In genomic region chrX:48492293-48492910, GRCh38 we compare ENCODE assay signal across 1 cellular context.
A peak's percentile ranks its signal among the peaks of the same experiment; 100 is the strongest.
TF ChIP-seq lines count a peak whose summit lies in the region.

No MANE protein-coding gene starts in this region.

TF ChIP-seq in SK-N-SH, 30 proteins besides CTCF, POLR2A, EP300 and RAD21 (continued from another document):
- TF ChIP-seq REST (IDR thresholded peaks at IDR 0.05; ENCODE audit: low read depth, low read length) = no peak
- no peak for TF ChIP-seq SMC3 (IDR thresholded peaks at IDR 0.05; ENCODE audit: low read depth, low read length)
- no peak for TF ChIP-seq POLR2AphosphoS5 (IDR thresholded peaks at IDR 0.05; ENCODE audit: low read depth, low read length)
- 0 out of 2 replicates have a peak, but pooled peaks have one; percentile 38 for TF ChIP-seq JUND (IDR thresholded peaks at IDR 0.05)
- TF ChIP-seq GABPA (IDR thresholded peaks at IDR 0.05; ENCODE audit: low read depth) = no peak
- TF ChIP-seq FOSL2 (IDR thresholded peaks at IDR 0.05; ENCODE audit: borderline replicate concordance, low read depth) = peak; percentile 70
- TF ChIP-seq TEAD4 (IDR thresholded peaks at IDR 0.05; ENCODE audit: borderline replicate concordance, insufficient read depth) = no peak
- no peak for TF ChIP-seq CHD2 (IDR thresholded peaks at IDR 0.05; ENCODE audit: low read length, partially characterized antibody)
- TF ChIP-seq USF1 (IDR thresholded peaks at IDR 0.05; ENCODE audit: borderline replicate concordance, low read depth) = no peak
- no peak for TF ChIP-seq ELF1 (IDR thresholded peaks at IDR 0.05)
- TF ChIP-seq TCF12 (IDR thresholded peaks at IDR 0.05) = 0 out of 2 replicates have a peak, but pooled peaks have one; percentile 40
